In genomic region chr12:84805474-84805858, GRCh38 we compare ENCODE assay signal across 20 cellular contexts.
A peak's percentile ranks its signal among the peaks of the same experiment; 100 is the strongest.
DNase-seq lines count a peak whose midpoint lies in the region; TF ChIP-seq lines count a peak whose summit lies in the region.
"Had no signal": no experiment of that assay in that cellular context is flagged by ENCODE, and none has a peak within 500 bp of the region (broad histone marks: within the 10 kb centered on the region; RNA-seq: fewer than 3 reads in every experiment).

No MANE protein-coding gene starts in this region.

- WGBS in endodermal cell (ENCODE audit: insufficient coverage in 1 of 2, insufficient read length in 1 of 2), 2 experiments: 0 to 17% methylated on average over 1 of the region's 2 CpGs

- no peaks in the 10 kb centered on the region for H3K9me3 Mint-ChIP-seq in endodermal cell

- no peaks in the 10 kb centered on the region for H3K9me3 ChIP-seq in endodermal cell (ENCODE audit: control insufficient read depth, low read length)
- H3K9me3 ChIP-seq: BLaER1, MG63, SJSA1 had no signal

- H3K27me3 ChIP-seq in endodermal cell (ENCODE audit: control insufficient read depth, insufficient read depth, low read length, poor library complexity, severe bottlenecking): peaks cover 63% of the 10 kb centered on the region
- H3K27me3 ChIP-seq: BLaER1, MG63, SJSA1 had no signal

- no peak for TF ChIP-seq CTCF in endodermal cell (conservative IDR thresholded peaks at IDR 0.05)

- no peaks in the 10 kb centered on the region for H3K36me3 Mint-ChIP-seq in endodermal cell (ENCODE audit: low read depth)
- H3K36me3 Mint-ChIP-seq: CD4-positive, alpha-beta memory T cell had no signal

- no peaks in the 10 kb centered on the region for H3K4me1 ChIP-seq in endodermal cell (ENCODE audit: control insufficient read depth, insufficient read depth, low read length)
- H3K4me1 ChIP-seq: BLaER1, SJSA1 had no signal

- peaks cover 9% of the 10 kb centered on the region for H3K4me1 Mint-ChIP-seq in endodermal cell
- H3K4me1 Mint-ChIP-seq: CD4-positive, alpha-beta memory T cell had no signal

- no peak overlapping the region for H3K27ac Mint-ChIP-seq in endodermal cell
- H3K27ac Mint-ChIP-seq: CD4-positive, alpha-beta memory T cell had no signal

- no peak overlapping the region for H3K27ac ChIP-seq in endodermal cell (ENCODE audit: low read depth, low read length)
- H3K27ac ChIP-seq: 22Rv1, BLaER1, SJSA1 had no signal

- H3K9ac ChIP-seq in endodermal cell (ENCODE audit: extremely low read depth, low read length, poor library complexity, severe bottlenecking): no peak overlapping the region
- H3K9ac ChIP-seq: BLaER1 had no signal

- H3K27me3 Mint-ChIP-seq in endodermal cell (ENCODE audit: insufficient read depth): peaks cover 84% of the 10 kb centered on the region
- H3K27me3 Mint-ChIP-seq: CD4-positive, alpha-beta memory T cell had no signal

- H3K4me3 ChIP-seq in endodermal cell (ENCODE audit: low read length): no peak overlapping the region
- H3K4me3 ChIP-seq: BLaER1, MG63, SJSA1 had no signal

- no peak overlapping the region for H3K4me3 Mint-ChIP-seq in endodermal cell
- H3K4me3 Mint-ChIP-seq: CD4-positive, alpha-beta memory T cell had no signal

- no peaks in the 10 kb centered on the region for H3K36me3 ChIP-seq in endodermal cell (ENCODE audit: control insufficient read depth, insufficient read depth, low read length)
- H3K36me3 ChIP-seq: BLaER1, MG63, SJSA1 had no signal

- in situ Hi-C loops in KBM-7 (cut with MboI; ENCODE audit: low pct_unique_long_range_greater_than_20kb, low sequenced_read_pairs): no loop called here

- DNase-seq in ELF-1 (ENCODE audit: low read depth, low spot score) (peak; percentile 75), NCI-H69 (lab: John Stamatoyannopoulos, UW) (peak; percentile 16), endodermal cell (peak; percentile 59), iPS-NIHi7 (ENCODE audit: extremely low spot score) (peak; percentile 46), NCI-H1105 (lab: John Stamatoyannopoulos, UW) (no peak), NCI-H1694 (lab: John Stamatoyannopoulos, UW) (no peak), KBM-7 (no peak)
- DNase-seq in activated CD4-positive, CD25-positive, alpha-beta regulatory T cell (lab: John Stamatoyannopoulos, UW): no peak
- DNase-seq: ACHN; CD4-positive, alpha-beta memory T cell; DND-41; GOT3; MG63; NCI-H1436; NCI-H2029; NCI-H345; NCI-H524 had no signal

Comparison
In these comparisons a context has a peak if more than half of its experiments do, and no peak if none do; other contexts are left out.
1. DNase-seq: peak in ELF-1 (single experiment), NCI-H69 (single experiment), endodermal cell (single experiment) and iPS-NIHi7 (single experiment); none in activated CD4-positive, CD25-positive, alpha-beta regulatory T cell (0 of 4), NCI-H1105 (single experiment), NCI-H1694 (single experiment) and KBM-7 (single experiment).